Comparison of ENCODE assay signal across 26 cellular contexts in the genomic region with DNA sequence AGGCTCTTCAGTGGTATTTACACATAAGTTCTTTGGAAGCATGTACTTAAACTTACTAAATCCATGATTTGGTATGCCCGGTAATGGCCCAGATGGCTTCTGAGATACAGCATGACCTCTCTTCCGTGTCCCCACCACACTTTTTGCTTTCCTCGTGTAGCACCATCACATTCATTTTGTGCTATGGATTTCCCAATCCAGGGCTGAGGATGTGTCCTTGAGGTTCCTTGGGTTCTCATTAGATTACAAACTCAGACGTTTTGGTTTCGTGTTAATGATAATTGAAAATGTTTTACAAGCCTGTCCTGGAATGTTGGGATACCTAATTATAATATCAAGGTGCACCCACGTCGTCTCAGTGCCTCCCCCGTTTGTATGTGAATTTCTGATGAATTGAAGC. TPM values are rescaled to one million over a fixed set of nuclear protein-coding genes. Genes with fewer than 3 reads are reported as not detected.
DNase-seq lines count a peak whose midpoint lies in the region; ATAC-seq and TF ChIP-seq lines count a peak whose summit lies in the region.
"Had no signal": no experiment of that assay in that cellular context is flagged by ENCODE, and none has a peak within 500 bp of the region (broad histone marks: within the 10 kb centered on the region; RNA-seq: fewer than 3 reads in every experiment).

No MANE protein-coding gene starts in this region.

- H3K27me3 ChIP-seq in right cardiac atrium (ENCODE audit: control insufficient read depth, insufficient read depth), result no peaks in the 10 kb centered on the region
- H3K27me3 ChIP-seq in rectal smooth muscle tissue (ENCODE audit: control insufficient read depth, insufficient read depth, low read length), result no peaks in the 10 kb centered on the region
- no peaks in the 10 kb centered on the region for H3K27me3 ChIP-seq in uterus
- H3K27me3 ChIP-seq: SJCRH30, suprapubic skin had no signal

- H3K27ac ChIP-seq in right cardiac atrium (ENCODE audit: low read length), result peak overlapping the region; percentile 48
- peak overlapping the region; percentile 58 for H3K27ac ChIP-seq in cingulate gyrus (ENCODE audit: low read depth, low read length)
- H3K27ac ChIP-seq in rectal smooth muscle tissue (ENCODE audit: low read depth, low read length), result peak overlapping the region; percentile 65
- H3K27ac ChIP-seq in uterus, result peak overlapping the region; percentile 88 to 90
- H3K27ac ChIP-seq: epithelial cell of prostate, SJCRH30, suprapubic skin had no signal

- no peak for TF ChIP-seq POLR2A in uterus (IDR thresholded peaks at IDR 0.05)

- DNase-seq in right cardiac atrium (no peak), Right ventricle myocardium inferior (ENCODE audit: missing footprints) (no peak), uterus (no peak), DMS153 treated with DMSO at 0.1 percent for 48 hours (lab: John Stamatoyannopoulos, UW; ENCODE audit: unreplicated experiment) (no peak), mesenteric fat pad (ENCODE audit: low spot score) (no peak)
- DNase-seq: activated CD4-positive, alpha-beta T cell treated with anti-CD3 and anti-CD28 coated beads, Interleukin-2, amount 10 ng/mL, durations not matched to agents 7 days and 5 days; activated naive CD4-positive, alpha-beta T cell; activated T-cell treated with anti-CD3 and anti-CD28 coated beads, Interleukin-2, amount 50 U/mL, for 72 hours; effector CD4-positive, alpha-beta T cell; GOT3; HFFc6; left colon; mesenchymal stem cell; NCI-H1694 treated with DMSO at 0.1 percent for 48 hours; NCI-H526; occipital lobe; SJCRH30; stimulated activated CD4-positive, alpha-beta T cell treated with anti-CD3 and anti-CD28 coated beads, Interleukin-4, amount 100 ng/mL, for 24 hours; T1000 had no signal

- intact Hi-C loops in right cardiac atrium (cut with DNase I) (no loop called here), Right ventricle myocardium inferior (cut with DNase I) (no loop called here), uterus (cut with DNase I; ENCODE audit: low total_unique reads) (no loop called here)

- no peaks in the 10 kb centered on the region for H3K9me3 ChIP-seq in right cardiac atrium (ENCODE audit: control insufficient read depth, low read length)
- H3K9me3 ChIP-seq in uterus, result no peaks in the 10 kb centered on the region
- H3K9me3 ChIP-seq: SJCRH30, suprapubic skin had no signal

- no peak for TF ChIP-seq CTCF in uterus (IDR thresholded peaks at IDR 0.05)

- no peak overlapping the region for H3K9ac ChIP-seq in rectal smooth muscle tissue (ENCODE audit: low read length)

- 81% methylated on average over 8 of the region's 8 CpGs for WGBS in right cardiac atrium

- H3K4me1 ChIP-seq in right cardiac atrium (ENCODE audit: control insufficient read depth, insufficient read depth, low read length), result peaks cover 10% of the 10 kb centered on the region
- H3K4me1 ChIP-seq in rectal smooth muscle tissue (ENCODE audit: control insufficient read depth, insufficient read depth, low read length), result peaks cover 47% of the 10 kb centered on the region
- peaks cover 7 to 24% of the 10 kb centered on the region in 2 donors for H3K4me1 ChIP-seq in uterus

- ATAC-seq in right cardiac atrium (no peak), Right ventricle myocardium inferior (no peak), HG03135 (IDR thresholded peaks at IDR 0.05; ENCODE audit: unreplicated experiment) (no peak)
- ATAC-seq: activated T-cell treated with anti-CD3 and anti-CD28 coated beads, Interleukin-2, amount 50 U/mL, for 72 hours; left colon; stimulated activated memory B cell treated with anti-CD40 and anti-IgM and Interleukin-4, amounts not matched to agents 10 μg/mL and 1 μg/mL and 100 μg/mL, for 72 hours; WTC11 had no signal

- H3K36me3 ChIP-seq in rectal smooth muscle tissue (ENCODE audit: control insufficient read depth, insufficient read depth, low read length) (no peaks in the 10 kb centered on the region), uterus (no peaks in the 10 kb centered on the region)

- no peak overlapping the region for H3K4me3 ChIP-seq in right cardiac atrium (ENCODE audit: low read length)
- H3K4me3 ChIP-seq in rectal smooth muscle tissue (ENCODE audit: low read length), result no peak overlapping the region
- no peak overlapping the region for H3K4me3 ChIP-seq in uterus
- H3K4me3 ChIP-seq: SJCRH30, suprapubic skin had no signal

RNA-seq across cellular contexts. Expression of gene ABHD2, which starts 7.3 kb away (rescaled TPM):
- total RNA-seq in right cardiac atrium, result 100 to 1,000 TPM; 108 to 179 (median 114) TPM
- polyA plus RNA-seq in right cardiac atrium, result 21.8 TPM
- total RNA-seq in Right ventricle myocardium inferior, result 69.9 TPM
- 100 to 1,000 TPM in 1 of 4 donors, 10 to 100 TPM in 3; 27.4 to 117 (median 54.2) TPM for total RNA-seq in uterus
- total RNA-seq in mesenteric fat pad, result 101 TPM
